In genomic region chr7:138460176-138460648, GRCh38 we compare ENCODE assay signal across 1 cellular context.
TF ChIP-seq lines count a peak whose summit lies in the region.

Gene TRIM24, plus strand, starts transcription at chr7:138460259. Its CDS starts 290 bp downstream, at chr7:138460549.

TF ChIP-seq in HepG2, 621 proteins besides CTCF, POLR2A, EP300 and RAD21 (continued from another document and continues in another):
- TF ChIP-seq AKNA (CRISPR knock-in tag; IDR thresholded peaks at IDR 0.05; ENCODE audit: borderline replicate concordance) (no peak), IRF9 (CRISPR knock-in tag; IDR thresholded peaks at IDR 0.05; ENCODE audit: borderline replicate concordance) (no peak), SSRP1 (CRISPR knock-in tag; IDR thresholded peaks at IDR 0.05) (no peak), NFE2L1 (CRISPR knock-in tag; IDR thresholded peaks at IDR 0.05; ENCODE audit: borderline replicate concordance) (no peak), NFKB2 (CRISPR knock-in tag; IDR thresholded peaks at IDR 0.05; ENCODE audit: borderline replicate concordance) (peak; percentile 83; the same call in 1 of the 2 replicates), ZNF792 (CRISPR knock-in tag; IDR thresholded peaks at IDR 0.05) (no peak), PRDM4 (CRISPR knock-in tag; IDR thresholded peaks at IDR 0.05; ENCODE audit: borderline replicate concordance) (no peak), SRSF1 (optimal IDR thresholded peaks at IDR 0.05; ENCODE audit: low read depth, low read length) (no peak), ZNF234 (CRISPR knock-in tag; conservative IDR thresholded peaks at IDR 0.05) (0 out of 2 replicates have a peak, but pooled peaks have one; percentile 73), ZNF251 (CRISPR knock-in tag; IDR thresholded peaks at IDR 0.05) (no peak), MTA1 (CRISPR knock-in tag; IDR thresholded peaks at IDR 0.05; ENCODE audit: borderline replicate concordance) (0 out of 2 replicates have a peak, but pooled peaks have one; percentile 51), ZFP41 (CRISPR knock-in tag; IDR thresholded peaks at IDR 0.05; ENCODE audit: borderline replicate concordance) (no peak), ZNF263 (CRISPR knock-in tag; IDR thresholded peaks at IDR 0.05) (peak; percentile 20; the same call in 1 of the 2 replicates), RNF219 (CRISPR knock-in tag; IDR thresholded peaks at IDR 0.05) (no peak), KDM5B (CRISPR knock-in tag; IDR thresholded peaks at IDR 0.05; ENCODE audit: borderline replicate concordance) (no peak; the same call in 1 of the 2 replicates), ZNF788 (CRISPR knock-in tag; IDR thresholded peaks at IDR 0.05; ENCODE audit: borderline replicate concordance) (peak; percentile 56; the same call in 1 of the 2 replicates), ZNF615 (CRISPR knock-in tag; IDR thresholded peaks at IDR 0.05; ENCODE audit: borderline replicate concordance) (no peak), ZNF121 (CRISPR knock-in tag; IDR thresholded peaks at IDR 0.05) (no peak), ZNF280D (CRISPR knock-in tag; IDR thresholded peaks at IDR 0.05) (peak; percentile 74; the same call in 1 of the 2 replicates), ZNF713 (CRISPR knock-in tag; IDR thresholded peaks at IDR 0.05) (no peak), ZNF225 (CRISPR knock-in tag; IDR thresholded peaks at IDR 0.05) (no peak), ZNF362 (CRISPR knock-in tag; IDR thresholded peaks at IDR 0.05; ENCODE audit: borderline replicate concordance) (peak; percentile 56; the same call in 1 of the 2 replicates), CREB1 (IDR thresholded peaks at IDR 0.05) (no peak), CREB1 (CRISPR knock-in tag; IDR thresholded peaks at IDR 0.05) (no peak), MIER3 (CRISPR knock-in tag; IDR thresholded peaks at IDR 0.05; ENCODE audit: borderline replicate concordance) (no peak; the same call in 1 of the 2 replicates), ZNF674 (CRISPR knock-in tag; IDR thresholded peaks at IDR 0.05; ENCODE audit: low read depth) (no peak), BCLAF1 (IDR thresholded peaks at IDR 0.05) (no peak), SP1 (IDR thresholded peaks at IDR 0.05) (no peak), SP1 (CRISPR knock-in tag; IDR thresholded peaks at IDR 0.05) (peak; percentile 49; the same call in 1 of the 2 replicates), ZNF569 (CRISPR knock-in tag; IDR thresholded peaks at IDR 0.05; ENCODE audit: borderline replicate concordance) (no peak), PAF1 (CRISPR knock-in tag; IDR thresholded peaks at IDR 0.05) (no peak), ZBTB25 (CRISPR knock-in tag; IDR thresholded peaks at IDR 0.05) (peak; percentile 46; the same call in 1 of the 2 replicates), ZNF672 (CRISPR knock-in tag; IDR thresholded peaks at IDR 0.05) (no peak), KDM5A (IDR thresholded peaks at IDR 0.05; ENCODE audit: borderline replicate concordance, low read length) (no peak), TRAFD1 (CRISPR knock-in tag; IDR thresholded peaks at IDR 0.05; ENCODE audit: borderline replicate concordance) (no peak), ZNF589 (CRISPR knock-in tag; conservative IDR thresholded peaks at IDR 0.05) (no peak), SMARCC2 (IDR thresholded peaks at IDR 0.05) (no peak)
